ENCODE assay signal across 26 cellular contexts in the genomic region with DNA sequence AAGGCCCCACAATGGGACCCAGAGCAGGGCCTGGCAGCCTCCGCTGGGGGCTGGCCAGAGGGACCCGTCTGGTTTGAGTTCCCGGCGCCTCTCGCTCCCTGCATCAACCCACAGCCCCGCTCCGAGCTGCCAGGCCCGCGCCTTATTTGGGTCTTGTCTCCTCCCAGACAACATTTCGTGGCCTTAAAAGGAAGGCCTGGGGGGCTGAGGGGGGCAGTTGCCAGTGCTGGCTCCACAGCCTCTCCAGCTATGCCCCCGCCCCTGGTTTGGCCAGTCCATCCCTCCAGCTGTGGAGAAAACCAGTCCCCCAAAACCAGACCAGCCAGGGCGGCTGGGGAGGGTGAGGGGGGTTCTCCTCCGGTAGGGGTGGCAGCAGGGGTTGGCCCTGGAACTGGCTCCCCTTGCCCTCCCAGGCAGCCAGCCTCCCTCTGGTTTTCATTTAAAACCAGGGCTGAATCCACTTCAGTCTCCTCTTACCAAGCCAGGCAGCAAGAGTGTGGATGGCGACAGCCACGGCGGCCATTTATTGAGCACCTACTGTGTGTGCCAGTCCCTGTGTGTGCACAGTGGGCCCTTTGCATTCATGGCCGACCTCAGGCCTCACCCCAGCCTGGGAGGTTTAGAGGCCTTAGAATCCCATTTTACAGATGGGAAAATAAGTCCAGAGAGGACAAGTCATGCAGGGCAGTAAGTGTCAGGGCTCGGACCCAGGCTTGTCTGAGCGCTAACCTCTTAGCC. TPM values are rescaled to one million over a fixed set of nuclear protein-coding genes. Genes with fewer than 3 reads are reported as not detected.
A peak's percentile ranks its signal among the peaks of the same experiment; 100 is the strongest.
DNase-seq lines count a peak whose midpoint lies in the region; ATAC-seq, FAIRE-seq and TF ChIP-seq lines count a peak whose summit lies in the region.
"Had no signal": no experiment of that assay in that cellular context is flagged by ENCODE, and none has a peak within 500 bp of the region (broad histone marks: within the 10 kb centered on the region; RNA-seq: fewer than 3 reads in every experiment).

No MANE protein-coding gene starts in this region.

- no peak overlapping the region for H3K4me3 ChIP-seq in left lung
- H3K4me3 ChIP-seq in stomach = no peak overlapping the region
- H3K4me3 ChIP-seq in WERI-Rb-1 (ENCODE audit: low read depth, low read length) = no peak overlapping the region
- H3K4me3 ChIP-seq: breast epithelium, gastrocnemius medialis had no signal

- no peak for FAIRE-seq in GM12891 (lab: Jason Lieb, UNC)
- FAIRE-seq: GM12892, small intestine, TTC549 had no signal

- H3K36me3 ChIP-seq in left lung = no peaks in the 10 kb centered on the region
- H3K36me3 ChIP-seq in stomach = no peaks in the 10 kb centered on the region
- no peaks in the 10 kb centered on the region for H3K36me3 ChIP-seq in WERI-Rb-1
- H3K36me3 ChIP-seq: breast epithelium, gastrocnemius medialis had no signal

- no peaks in the 10 kb centered on the region for H3K4me1 Mint-ChIP-seq in T-helper 2 cell treated with Interferon-gamma antibody and Interleukin-4, amounts not matched to agents 5 μg/mL and 100 μg/mL, for 36 hours (ENCODE audit: low read depth)
- H3K4me1 Mint-ChIP-seq: activated CD4-positive, alpha-beta T cell treated with anti-CD3 and anti-CD28 coated beads, Interleukin-2, amount 10 ng/mL, durations not matched to agents 7 days and 5 days; CD4-positive, CD25-positive, alpha-beta regulatory T cell; stimulated activated naive CD8-positive, alpha-beta T cell treated with anti-CD3 and anti-CD28 coated beads, Interleukin-15, amount 100 ng/mL, for 72 hours had no signal

- ATAC-seq in left lung (peak; percentile 32), HG03469 (IDR thresholded peaks at IDR 0.05; ENCODE audit: unreplicated experiment) (no peak)
- ATAC-seq: gastrocnemius medialis; stimulated activated naive CD8-positive, alpha-beta T cell treated with anti-CD3 and anti-CD28 coated beads, Interleukin-15, amount 100 ng/mL, for 72 hours had no signal

- H3K9me3 ChIP-seq in left lung = no peaks in the 10 kb centered on the region
- H3K9me3 ChIP-seq in stomach = no peaks in the 10 kb centered on the region
- H3K9me3 ChIP-seq in WERI-Rb-1 (ENCODE audit: severe bottlenecking) = no peaks in the 10 kb centered on the region
- H3K9me3 ChIP-seq: breast epithelium, gastrocnemius medialis had no signal

- TF ChIP-seq POLR2A in GM12891 (IDR thresholded peaks at IDR 0.05; ENCODE audit: low read depth, low read length) (no peak), stomach (IDR thresholded peaks at IDR 0.05) (no peak)

- TF ChIP-seq CTCF in left lung (IDR thresholded peaks at IDR 0.05) = no peak
- TF ChIP-seq CTCF in stomach (IDR thresholded peaks at IDR 0.05) = no peak
- TF ChIP-seq CTCF in GM13976 (IDR thresholded peaks at IDR 0.05; ENCODE audit: borderline replicate concordance, control extremely low read depth, extremely low read depth, insufficient read depth, missing control alignments) = no peak
- no peak for TF ChIP-seq CTCF in WERI-Rb-1 (IDR thresholded peaks at IDR 0.05; ENCODE audit: low read depth, low read length)

- in situ Hi-C loops in GM13976 (cut with MboI; ENCODE audit: low sequenced_read_pairs, unreplicated experiment) = no loop called here

- peak overlapping the region; percentile 6 for H3K27ac ChIP-seq in caudate nucleus (ENCODE audit: low read depth, low read length)
- peak overlapping the region in 1 of 2 donors; percentile 58 for H3K27ac ChIP-seq in left lung
- H3K27ac ChIP-seq in stomach = peak overlapping the region; percentile 55 to 69 (median 66)
- no peak overlapping the region for H3K27ac ChIP-seq in WERI-Rb-1
- H3K27ac ChIP-seq: parathyroid adenoma had no signal

- TF ChIP-seq EP300 in stomach (IDR thresholded peaks at IDR 0.05) = no peak

- intact Hi-C loops in left lung (cut with DNase I) (no loop called here), stomach (cut with DNase I; ENCODE audit: low total_unique reads) (no loop called here)

- DNase-seq in GM12891 (ENCODE audit: insufficient read length, low spot score) (peak; percentile 11), caudate nucleus (lab: John Stamatoyannopoulos, UW) (peak in 14 of 61 donors; percentile 7 to 45 (median 30)), left lung (peak in 1 of 2 donors; percentile 54), stomach (no peak), GM13976 (ENCODE audit: low spot score) (no peak), WERI-Rb-1 (no peak)
- DNase-seq in T-helper 2 cell treated with Interferon-gamma antibody and Interleukin-4, amounts not matched to agents 5 μg/mL and 100 μg/mL, for 36 hours (ENCODE audit: low spot score) = no peak
- DNase-seq: activated CD4-positive, alpha-beta T cell treated with anti-CD3 and anti-CD28 coated beads, Interleukin-2, amount 10 ng/mL, durations not matched to agents 7 days and 5 days; activated effector memory CD4-positive, alpha-beta T cell treated with anti-CD3 and anti-CD28 coated beads, Interleukin-2, amount 50 U/mL, for 16 hours; CD4-positive, CD25-positive, alpha-beta regulatory T cell; dermis blood vessel endothelial cell; DMS53; gastrocnemius medialis; KBM-7; naive B cell; NCI-H1694 treated with DMSO at 0.1 percent for 48 hours; NCI-H226; NCI-H82; small intestine; stimulated activated CD4-positive, alpha-beta T cell treated with anti-CD3 and anti-CD28 coated beads, Interleukin-4, amount 100 ng/mL, for 1 hour; stimulated activated naive CD8-positive, alpha-beta T cell treated with anti-CD3 and anti-CD28 coated beads, Interleukin-15, amount 100 ng/mL, for 72 hours had no signal

- no peaks in the 10 kb centered on the region for H3K27me3 Mint-ChIP-seq in T-helper 2 cell treated with Interferon-gamma antibody and Interleukin-4, amounts not matched to agents 5 μg/mL and 100 μg/mL, for 36 hours (ENCODE audit: low read depth)
- H3K27me3 Mint-ChIP-seq: activated CD4-positive, alpha-beta T cell treated with anti-CD3 and anti-CD28 coated beads, Interleukin-2, amount 10 ng/mL, durations not matched to agents 7 days and 5 days; CD4-positive, CD25-positive, alpha-beta regulatory T cell; stimulated activated naive CD8-positive, alpha-beta T cell treated with anti-CD3 and anti-CD28 coated beads, Interleukin-15, amount 100 ng/mL, for 72 hours had no signal

- no peaks in the 10 kb centered on the region for H3K36me3 Mint-ChIP-seq in T-helper 2 cell treated with Interferon-gamma antibody and Interleukin-4, amounts not matched to agents 5 μg/mL and 100 μg/mL, for 36 hours (ENCODE audit: low read depth)
- H3K36me3 Mint-ChIP-seq: CD4-positive, CD25-positive, alpha-beta regulatory T cell; naive B cell had no signal

- no peaks in the 10 kb centered on the region for H3K9me3 Mint-ChIP-seq in T-helper 2 cell treated with Interferon-gamma antibody and Interleukin-4, amounts not matched to agents 5 μg/mL and 100 μg/mL, for 36 hours
- H3K9me3 Mint-ChIP-seq: activated CD4-positive, alpha-beta T cell treated with anti-CD3 and anti-CD28 coated beads, Interleukin-2, amount 10 ng/mL, durations not matched to agents 7 days and 5 days; CD4-positive, CD25-positive, alpha-beta regulatory T cell; naive B cell; stimulated activated naive CD8-positive, alpha-beta T cell treated with anti-CD3 and anti-CD28 coated beads, Interleukin-15, amount 100 ng/mL, for 72 hours had no signal

- H3K27ac Mint-ChIP-seq in T-helper 2 cell treated with Interferon-gamma antibody and Interleukin-4, amounts not matched to agents 5 μg/mL and 100 μg/mL, for 36 hours = no peak overlapping the region
- H3K27ac Mint-ChIP-seq: activated CD4-positive, alpha-beta T cell treated with anti-CD3 and anti-CD28 coated beads, Interleukin-2, amount 10 ng/mL, durations not matched to agents 7 days and 5 days; CD4-positive, CD25-positive, alpha-beta regulatory T cell; naive B cell had no signal

- WGBS in stomach, 5 donors = 77 to 87% (median 81%) methylated on average over 15 to 19 of the region's 19 CpGs

- H3K27me3 ChIP-seq in left lung = no peaks in the 10 kb centered on the region
- H3K27me3 ChIP-seq in stomach = no peaks in the 10 kb centered on the region
- no peaks in the 10 kb centered on the region for H3K27me3 ChIP-seq in WERI-Rb-1 (ENCODE audit: insufficient read depth, low read depth, severe bottlenecking)
- H3K27me3 ChIP-seq: breast epithelium, gastrocnemius medialis had no signal

- no peak overlapping the region for H3K4me3 Mint-ChIP-seq in T-helper 2 cell treated with Interferon-gamma antibody and Interleukin-4, amounts not matched to agents 5 μg/mL and 100 μg/mL, for 36 hours
- H3K4me3 Mint-ChIP-seq: activated CD4-positive, alpha-beta T cell treated with anti-CD3 and anti-CD28 coated beads, Interleukin-2, amount 10 ng/mL, durations not matched to agents 7 days and 5 days; CD4-positive, CD25-positive, alpha-beta regulatory T cell; naive B cell; stimulated activated naive CD8-positive, alpha-beta T cell treated with anti-CD3 and anti-CD28 coated beads, Interleukin-15, amount 100 ng/mL, for 72 hours had no signal

- H3K4me1 ChIP-seq in left lung (peaks cover 17 to 27% of the 10 kb centered on the region in 2 donors), stomach (peaks cover 21 to 47% (median 41%) of the 10 kb centered on the region in 4 donors)
- H3K4me1 ChIP-seq: breast epithelium, parathyroid adenoma had no signal

TF ChIP-seq in GM12891, 5 proteins besides CTCF, POLR2A, EP300 and RAD21:
- no peak for TF ChIP-seq POLR2AphosphoS5 (IDR thresholded peaks at IDR 0.05; ENCODE audit: low read depth, low read length)
- TF ChIP-seq TAF1 (IDR thresholded peaks at IDR 0.05; ENCODE audit: low read depth, low read length) = no peak
- no peak for TF ChIP-seq SPI1 (IDR thresholded peaks at IDR 0.05; ENCODE audit: low read depth, low read length)
- TF ChIP-seq POU2F2 (IDR thresholded peaks at IDR 0.05; ENCODE audit: low read depth, low read length) = no peak

RNA-seq across cellular contexts. Expression of a gene that starts 18.6 kb away (rescaled TPM):
- 16.4 TPM for polyA plus RNA-seq in GM12891 (2012; ENCODE audit: low read depth, missing spikeins)
- total RNA-seq in left lung = 10 to 100 TPM; 10.5 to 17.7 TPM
- total RNA-seq in stomach = 10 to 100 TPM in 2 of 5 donors, 1 to 10 TPM in 2, not detected in 1; 1.8 to 23.6 (median 9.5) TPM
- 10 to 100 TPM in 2 of 3 donors, 1 to 10 TPM in 1; 2.5 to 12.7 (median 10.3) TPM for polyA plus RNA-seq in stomach
- total RNA-seq: activated CD4-positive, alpha-beta T cell treated with anti-CD3 and anti-CD28 coated beads, Interleukin-2, amount 10 ng/mL, durations not matched to agents 7 days and 5 days had no signal

RNA-seq across cellular contexts. Expression of a gene that starts 43.5 kb away (rescaled TPM):
- polyA plus RNA-seq in GM12891 (2012; ENCODE audit: low read depth, missing spikeins) = 11.0 TPM
- total RNA-seq in left lung (10 to 100 TPM; 24.1 to 34.7 TPM), stomach (10 to 100 TPM; 14.5 to 76.5 (median 45.1) TPM)
- 10 to 100 TPM in 2 of 3 donors, 1 to 10 TPM in 1; 9.8 to 19.6 (median 16.7) TPM for polyA plus RNA-seq in stomach

RNA-seq across cellular contexts. Expression of a gene that starts 43.8 kb away (rescaled TPM):
- 173 TPM for polyA plus RNA-seq in GM12891 (2012; ENCODE audit: low read depth, missing spikeins)
- total RNA-seq in left lung (100 to 1,000 TPM; 125 to 189 TPM), stomach (100 to 1,000 TPM; 145 to 376 (median 185) TPM)
- 100 to 1,000 TPM in 1 of 3 donors, 10 to 100 TPM in 2; 97.7 to 137 (median 98.2) TPM for polyA plus RNA-seq in stomach
